24 cellular contexts compared by ENCODE assay signal in the genomic region with DNA sequence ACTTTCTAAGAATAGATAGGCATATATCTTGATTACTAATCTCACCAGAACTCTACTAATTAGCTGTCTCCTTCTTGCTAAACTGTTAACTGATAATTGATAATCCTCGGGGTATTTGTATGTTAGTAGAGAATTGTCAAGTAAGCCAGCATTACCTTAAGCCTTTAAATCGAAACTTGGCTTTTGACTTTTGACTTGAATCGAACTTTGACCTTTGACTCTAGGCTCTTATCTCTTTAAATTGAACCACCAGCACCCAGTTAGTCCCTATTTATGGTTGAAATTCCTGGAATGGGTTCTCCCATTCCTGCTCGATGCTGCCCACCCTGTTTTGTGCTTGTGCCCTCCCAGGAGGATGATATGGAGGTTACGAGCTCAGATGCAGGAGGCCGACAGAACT.
"Had no signal": no experiment of that assay in that cellular context is flagged by ENCODE, and none has a peak within 500 bp of the region (broad histone marks: within the 10 kb centered on the region; RNA-seq: fewer than 3 reads in every experiment).

No MANE protein-coding gene starts in this region.

- H3K27me3 ChIP-seq: dorsolateral prefrontal cortex, esophagus muscularis mucosa, foreskin keratinocyte, gastroesophageal sphincter, heart left ventricle, hepatocyte had no signal

- FAIRE-seq: colon, endothelial cell of umbilical vein, frontal cortex, kidney had no signal

- H3K9me3 ChIP-seq: esophagus muscularis mucosa, gastroesophageal sphincter, heart left ventricle, left ventricle myocardium inferior, lower lobe of right lung, mucosa of descending colon had no signal

- H3K27ac ChIP-seq: coronary artery, dorsolateral prefrontal cortex, esophagus muscularis mucosa, foreskin keratinocyte, gastroesophageal sphincter, heart left ventricle, hepatocyte, left ventricle myocardium inferior, lower lobe of right lung had no signal

- DNase-seq: dermis blood vessel endothelial cell; dorsolateral prefrontal cortex; effector CD4-positive, alpha-beta T cell; effector memory CD4-positive, alpha-beta T cell; foreskin keratinocyte; heart left ventricle; hypothalamus; immature natural killer cell; islet precursor cell; kidney; kidney glomerular epithelial cell; left colon; left ventricle myocardium inferior; lower lobe of right lung; mesenchymal stem cell; mucosa of descending colon; naive B cell had no signal

- H3K4me3 ChIP-seq: coronary artery, dorsolateral prefrontal cortex, esophagus muscularis mucosa, gastroesophageal sphincter, heart left ventricle, hepatocyte, left ventricle myocardium inferior, lower lobe of right lung, mucosa of descending colon had no signal

- H3K4me2 ChIP-seq: hepatocyte had no signal

- H2AFZ ChIP-seq: hepatocyte had no signal

- H3K79me2 ChIP-seq: hepatocyte had no signal

- ATAC-seq: foreskin keratinocyte, gastroesophageal sphincter, heart left ventricle, left colon, lower lobe of right lung, mucosa of descending colon had no signal

- H3K36me3 ChIP-seq: esophagus muscularis mucosa, gastroesophageal sphincter, heart left ventricle, left ventricle myocardium inferior, lower lobe of right lung had no signal
